ENCODE assay signal across 30 cellular contexts in genomic region chr3:130459944-130460343, GRCh38.
"Had no signal": no experiment of that assay in that cellular context is flagged by ENCODE, and none has a peak within 500 bp of the region (broad histone marks: within the 10 kb centered on the region; RNA-seq: fewer than 3 reads in every experiment).

No MANE protein-coding gene starts in this region.

- H3K27me3 ChIP-seq: adrenal gland, ascending aorta had no signal

- ATAC-seq: activated CD4-positive, alpha-beta T cell treated with anti-CD3 and anti-CD28 coated beads for 36 hours; activated CD4-positive, CD25-positive, alpha-beta regulatory T cell treated with anti-CD3 and anti-CD28 coated beads, Interleukin-2, amount 50 U/mL, for 24 hours; activated CD8-positive, alpha-beta memory T cell treated with anti-CD3 and anti-CD28 coated beads, Interleukin-2, amount 10 ng/mL, durations not matched to agents 7 days and 5 days; activated CD8-positive, alpha-beta T cell treated with anti-CD3 and anti-CD28 coated beads, Interleukin-2, amount 10 ng/mL, durations not matched to agents 7 days and 5 days; activated naive CD8-positive, alpha-beta T cell treated with anti-CD3 and anti-CD28 coated beads, Interleukin-2, amount 50 U/mL, for 24 hours; WTC11 had no signal

- H3K36me3 ChIP-seq: adrenal gland, ascending aorta, cardiac muscle cell had no signal

- H3K9me3 ChIP-seq: adrenal gland, ascending aorta had no signal

- H3K4me1 ChIP-seq: adrenal gland, ascending aorta had no signal

- H3K4me3 ChIP-seq: adrenal gland, ascending aorta, cardiac muscle cell had no signal

- DNase-seq: activated CD4-positive, alpha-beta memory T cell treated with anti-CD3 and anti-CD28 coated beads, Interleukin-2, amount 10 ng/mL, durations not matched to agents 7 days and 5 days; activated CD4-positive, alpha-beta T cell treated with anti-CD3 and anti-CD28 coated beads for 1 hour; activated CD4-positive, alpha-beta T cell treated with anti-CD3 and anti-CD28 coated beads for 36 hours; activated CD4-positive, alpha-beta T cell treated with anti-CD3 and anti-CD28 coated beads for 48 hours; activated CD4-positive, alpha-beta T cell treated with anti-CD3 and anti-CD28 coated beads, Interleukin-2, amount 10 ng/mL, durations not matched to agents 7 days and 5 days; activated CD4-positive, alpha-beta T cell treated with anti-CD3 and anti-CD28 coated beads, Interleukin-2, amount 50 U/mL, for 48 hours; activated CD4-positive, CD25-positive, alpha-beta regulatory T cell; activated CD8-positive, alpha-beta memory T cell treated with anti-CD3 and anti-CD28 coated beads for 24 hours; activated CD8-positive, alpha-beta memory T cell treated with anti-CD3 and anti-CD28 coated beads, Interleukin-2, amount 10 ng/mL, durations not matched to agents 7 days and 5 days; activated CD8-positive, alpha-beta memory T cell treated with anti-CD3 and anti-CD28 coated beads, Interleukin-2, amount 50 U/mL, for 48 hours; activated CD8-positive, alpha-beta T cell treated with anti-CD3 and anti-CD28 coated beads, Interleukin-2, amount 10 ng/mL, durations not matched to agents 7 days and 5 days; activated effector memory CD4-positive, alpha-beta T cell treated with Interleukin-2 at 50 U/mL for 16 hours; activated gamma-delta T cell; activated naive CD4-positive, alpha-beta T cell treated with anti-CD3 and anti-CD28 coated beads, Interleukin-2, amount 10 ng/mL, durations not matched to agents 7 days and 5 days; activated naive CD4-positive, alpha-beta T cell treated with Interleukin-2 at 50 U/mL for 16 hours; activated naive CD8-positive, alpha-beta T cell treated with anti-CD3 and anti-CD28 coated beads, Interleukin-2, amount 10 ng/mL, durations not matched to agents 7 days and 5 days; activated naive CD8-positive, alpha-beta T cell treated with anti-CD3 and anti-CD28 coated beads, Interleukin-2, amount 50 U/mL, for 24 hours; activated T-cell treated with anti-CD3 and anti-CD28 coated beads, Interleukin-2, amount 50 U/mL, for 24 hours; activated T-cell treated with anti-CD3 and anti-CD28 coated beads, Interleukin-2, amount 50 U/mL, for 48 hours; adrenal gland; amniotic stem cell; anterior cingulate cortex; cerebellar nuclear complex; T-helper 1 cell; T-helper 2 cell; T-helper 9 cell had no signal
